21 cellular contexts compared by ENCODE assay signal in genomic region chr10:112983444-112984056, GRCh38.
"Had no signal": no experiment of that assay in that cellular context is flagged by ENCODE, and none has a peak within 500 bp of the region (broad histone marks: within the 10 kb centered on the region; RNA-seq: fewer than 3 reads in every experiment).

No MANE protein-coding gene starts in this region.

- H3K27ac Mint-ChIP-seq: activated CD4-positive, alpha-beta T cell treated with anti-CD3 and anti-CD28 coated beads, Interleukin-2, amount 10 ng/mL, durations not matched to agents 7 days and 5 days; activated CD8-positive, alpha-beta T cell treated with anti-CD3 and anti-CD28 coated beads for 36 hours; activated naive CD8-positive, alpha-beta T cell treated with anti-CD3 and anti-CD28 coated beads for 36 hours; activated T-helper 17 cell treated with anti-CD3 and anti-CD28 coated beads, Interleukin-2, amount 50 U/mL, for 72 hours; T-cell; T-helper 2 cell treated with Interferon-gamma antibody and Interleukin-4, amounts not matched to agents 5 μg/mL and 100 μg/mL, for 36 hours had no signal

- H3K4me3 Mint-ChIP-seq: activated CD4-positive, alpha-beta T cell treated with anti-CD3 and anti-CD28 coated beads, Interleukin-2, amount 10 ng/mL, durations not matched to agents 7 days and 5 days; activated CD8-positive, alpha-beta T cell treated with anti-CD3 and anti-CD28 coated beads for 36 hours; activated naive CD8-positive, alpha-beta T cell treated with anti-CD3 and anti-CD28 coated beads for 36 hours; activated T-helper 17 cell treated with anti-CD3 and anti-CD28 coated beads, Interleukin-2, amount 50 U/mL, for 72 hours; central memory CD8-positive, alpha-beta T cell; nephron progenitor cell; T-cell; T-helper 2 cell treated with Interferon-gamma antibody and Interleukin-4, amounts not matched to agents 5 μg/mL and 100 μg/mL, for 36 hours had no signal

- H3K4me3 ChIP-seq: thoracic aorta, upper lobe of left lung had no signal

- H3K27me3 ChIP-seq: foreskin keratinocyte, upper lobe of left lung had no signal

- H3K4me1 Mint-ChIP-seq: activated T-helper 17 cell treated with anti-CD3 and anti-CD28 coated beads, Interleukin-2, amount 50 U/mL, for 72 hours had no signal

- H3K36me3 ChIP-seq: thoracic aorta, upper lobe of left lung had no signal

- H3K36me3 Mint-ChIP-seq: activated naive CD8-positive, alpha-beta T cell treated with anti-CD3 and anti-CD28 coated beads for 36 hours had no signal

- H3K9me3 Mint-ChIP-seq: activated CD4-positive, alpha-beta T cell treated with anti-CD3 and anti-CD28 coated beads, Interleukin-2, amount 10 ng/mL, durations not matched to agents 7 days and 5 days; activated CD8-positive, alpha-beta T cell treated with anti-CD3 and anti-CD28 coated beads for 36 hours; activated naive CD8-positive, alpha-beta T cell treated with anti-CD3 and anti-CD28 coated beads for 36 hours; activated T-helper 17 cell treated with anti-CD3 and anti-CD28 coated beads, Interleukin-2, amount 50 U/mL, for 72 hours; central memory CD8-positive, alpha-beta T cell; nephron progenitor cell; T-cell; T-helper 2 cell treated with Interferon-gamma antibody and Interleukin-4, amounts not matched to agents 5 μg/mL and 100 μg/mL, for 36 hours had no signal

- H3K9me3 ChIP-seq: thoracic aorta, upper lobe of left lung had no signal

- ATAC-seq: activated CD8-positive, alpha-beta T cell treated with anti-CD3 and anti-CD28 coated beads for 36 hours; activated T-helper 17 cell treated with anti-CD3 and anti-CD28 coated beads, Interleukin-2, amount 50 U/mL, for 72 hours; foreskin keratinocyte; left ventricle myocardium superior; sciatic nerve; T-cell had no signal

- H3K27ac ChIP-seq: foreskin keratinocyte, thoracic aorta, upper lobe of left lung, VCaP had no signal

- DNase-seq: activated CD4-positive, alpha-beta T cell treated with anti-CD3 and anti-CD28 coated beads, Interleukin-2, amount 10 ng/mL, durations not matched to agents 7 days and 5 days; activated CD4-positive, CD25-positive, alpha-beta regulatory T cell treated with anti-CD3 and anti-CD28 coated beads, Interleukin-2, amount 50 U/mL, for 72 hours; activated CD8-positive, alpha-beta T cell treated with anti-CD3 and anti-CD28 coated beads for 36 hours; activated naive CD4-positive, alpha-beta T cell treated with Interleukin-2 at 50 U/mL for 16 hours; activated naive CD8-positive, alpha-beta T cell treated with anti-CD3 and anti-CD28 coated beads for 36 hours; effector memory CD4-positive, alpha-beta T cell; foreskin keratinocyte; left ventricle myocardium superior; mammary epithelial cell; nephron progenitor cell; occipital lobe; stimulated activated CD4-positive, alpha-beta T cell treated with anti-CD3 and anti-CD28 coated beads, Interleukin-4, amount 100 ng/mL, for 1 hour; stimulated activated naive CD4-positive, alpha-beta T cell treated with Interleukin-2 at 50 U/mL for 16 hours; T-cell; upper lobe of left lung had no signal
